ENCODE assay signal across 9 cellular contexts in the genomic region with DNA sequence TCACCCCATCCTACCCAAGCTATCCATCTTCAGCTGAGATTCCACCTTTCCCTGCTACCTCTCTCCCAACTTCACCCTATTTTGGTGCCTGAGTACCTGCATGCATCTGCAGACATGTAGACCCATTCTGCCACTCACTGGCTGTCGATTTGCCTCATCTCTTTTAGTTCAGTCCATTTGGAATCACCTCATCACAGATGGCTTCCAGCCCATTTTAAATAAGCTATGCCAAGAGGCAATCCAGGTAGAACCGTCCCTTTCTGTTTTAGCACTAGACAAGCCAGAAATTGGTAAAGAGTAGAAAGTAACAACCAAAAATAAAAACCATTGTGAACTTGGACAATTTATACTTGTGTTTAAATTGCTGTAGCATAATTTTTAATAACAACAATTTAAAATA. TPM values are rescaled to one million over a fixed set of nuclear protein-coding genes. Genes with fewer than 3 reads are reported as not detected.
"Had no signal": no experiment of that assay in that cellular context is flagged by ENCODE, and none has a peak within 500 bp of the region (broad histone marks: within the 10 kb centered on the region; RNA-seq: fewer than 3 reads in every experiment).

No MANE protein-coding gene starts in this region.

- DNase-seq: GM23248, GOT3, H7, HCEC 1CT, KBM-7 had no signal

- H3K4me3 ChIP-seq: GM23248 had no signal

- H3K27ac ChIP-seq: GM23248 had no signal

- FAIRE-seq: HepG2 had no signal

- ATAC-seq: HepG2 had no signal

RNA-seq across cellular contexts. Expression of a gene that starts 11.3 kb away (rescaled TPM):
- total RNA-seq: GM23248, H4, H7, HepG2, HT-29 had no signal
- polyA plus RNA-seq: GM23248, HepG2, IgD-negative memory B cell had no signal
